ENCODE assay signal across 19 cellular contexts in the genomic region with DNA sequence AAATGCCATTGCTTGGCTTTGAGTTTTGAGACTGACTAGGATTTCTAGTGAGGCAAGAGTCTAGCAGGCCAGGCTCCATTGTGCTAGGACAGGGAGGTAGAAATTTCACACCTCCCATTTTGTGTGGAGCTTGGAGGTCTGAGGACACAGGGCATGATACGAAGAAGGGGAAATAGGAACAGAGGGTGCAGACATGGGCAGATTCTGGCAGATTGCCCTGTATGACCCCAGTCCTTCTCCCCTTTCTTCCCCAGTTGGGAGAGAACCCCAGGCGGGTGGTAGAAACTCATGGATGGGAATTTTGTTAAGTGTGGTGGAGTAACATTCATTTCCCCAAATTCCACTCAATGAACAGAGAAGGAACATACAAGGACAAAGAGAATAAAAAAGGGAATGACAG. TPM values are rescaled to one million over a fixed set of nuclear protein-coding genes. Genes with fewer than 3 reads are reported as not detected.
DNase-seq lines count a peak whose midpoint lies in the region; ATAC-seq, FAIRE-seq and TF ChIP-seq lines count a peak whose summit lies in the region.
"Had no signal": no experiment of that assay in that cellular context is flagged by ENCODE, and none has a peak within 500 bp of the region (broad histone marks: within the 10 kb centered on the region; RNA-seq: fewer than 3 reads in every experiment).

No MANE protein-coding gene starts in this region.

- H3K27ac Mint-ChIP-seq in mesothelial cell of epicardium: no peak overlapping the region
- H3K27ac Mint-ChIP-seq in CD8-positive, alpha-beta memory T cell: no peak overlapping the region
- H3K27ac Mint-ChIP-seq: CD14-positive monocyte; CD8-positive, alpha-beta T cell had no signal

- TF ChIP-seq POLR2A in heart left ventricle (IDR thresholded peaks at IDR 0.05) (no peak), GM12892 (IDR thresholded peaks at IDR 0.05; ENCODE audit: low read depth, low read length) (no peak), gastrocnemius medialis (IDR thresholded peaks at IDR 0.05) (no peak)

- H3K9me3 ChIP-seq in heart left ventricle (peaks cover 0 to 3% (median 0%) of the 10 kb centered on the region in 12 donors), gastrocnemius medialis (no peaks in the 10 kb centered on the region)
- no peaks in the 10 kb centered on the region for H3K9me3 ChIP-seq in CD8-positive, alpha-beta memory T cell (ENCODE audit: low read length)
- H3K9me3 ChIP-seq: Caco-2 had no signal

- in situ Hi-C loops in gastrocnemius medialis (cut with MboI; ENCODE audit: low sequenced_read_pairs in 4 of 4): no loop called here

- peaks cover 84% of the 10 kb centered on the region for H3K27me3 Mint-ChIP-seq in mesothelial cell of epicardium (ENCODE audit: low read depth)
- peaks cover 14 to 46% of the 10 kb centered on the region in 2 donors for H3K27me3 Mint-ChIP-seq in CD8-positive, alpha-beta memory T cell

- no peaks in the 10 kb centered on the region for H3K4me1 Mint-ChIP-seq in mesothelial cell of epicardium
- H3K4me1 Mint-ChIP-seq in CD8-positive, alpha-beta memory T cell: no peaks in the 10 kb centered on the region

- POLR2A ChIA-PET in CD8-positive, alpha-beta memory T cell (lab: Charles Lee): no interaction called here

- no peak for TF ChIP-seq CTCF in heart left ventricle (IDR thresholded peaks at IDR 0.05)
- TF ChIP-seq CTCF in gastrocnemius medialis (IDR thresholded peaks at IDR 0.05 in 4 of 5, conservative IDR thresholded peaks at IDR 0.05 in 1 of 5): no peak
- no peak for TF ChIP-seq CTCF in mesothelial cell of epicardium (IDR thresholded peaks at IDR 0.05; ENCODE audit: unreplicated experiment)

- H3K36me3 ChIP-seq in heart left ventricle (no peaks in the 10 kb centered on the region), gastrocnemius medialis (no peaks in the 10 kb centered on the region)
- H3K36me3 ChIP-seq in CD8-positive, alpha-beta memory T cell (ENCODE audit: insufficient read depth, low read length): no peaks in the 10 kb centered on the region

- intact Hi-C loops in heart left ventricle (cut with DNase I) (loop anchor here in 4 of 10 donors (1.0 to 5.0 kb wide), 5 partner anchors 27 to 55 kb away; a partner anchor contains a TSS), cardiac septum (cut with DNase I) (loop anchor here (1.0 kb wide), 1 partner anchor 52 kb away; no protein-coding TSS in a partner anchor), gastrocnemius medialis (cut with DNase I; ENCODE audit: low total_unique reads) (no loop called here)

- H3K36me3 Mint-ChIP-seq in mesothelial cell of epicardium: no peaks in the 10 kb centered on the region
- peaks cover 0 to 3% (median 0%) of the 10 kb centered on the region in 3 donors for H3K36me3 Mint-ChIP-seq in CD8-positive, alpha-beta memory T cell
- H3K36me3 Mint-ChIP-seq: CD14-positive monocyte; CD8-positive, alpha-beta T cell had no signal

- FAIRE-seq in GM12892 (lab: Jason Lieb, UNC): peak; percentile 56

- no peaks in the 10 kb centered on the region for H3K9me3 Mint-ChIP-seq in mesothelial cell of epicardium
- H3K9me3 Mint-ChIP-seq in CD8-positive, alpha-beta memory T cell: no peaks in the 10 kb centered on the region
- H3K9me3 Mint-ChIP-seq: CD8-positive, alpha-beta T cell had no signal

- ATAC-seq in heart left ventricle (no peak), left lobe of liver (no peak), gastrocnemius medialis (no peak), GM19023 (IDR thresholded peaks at IDR 0.05; ENCODE audit: unreplicated experiment) (no peak)
- ATAC-seq: CD8-positive, alpha-beta T cell; HCT116 had no signal

- H3K4me3 ChIP-seq in heart left ventricle: no peak overlapping the region
- H3K4me3 ChIP-seq in gastrocnemius medialis: no peak overlapping the region
- no peak overlapping the region for H3K4me3 ChIP-seq in CD8-positive, alpha-beta memory T cell (ENCODE audit: low read length)

- H3K27me3 ChIP-seq in heart left ventricle (peaks cover 0 to 27% (median 0%) of the 10 kb centered on the region in 9 donors), gastrocnemius medialis (no peaks in the 10 kb centered on the region)
- H3K27me3 ChIP-seq in CD8-positive, alpha-beta memory T cell (ENCODE audit: insufficient read depth, low read length, poor library complexity, severe bottlenecking): no peaks in the 10 kb centered on the region

- no peak overlapping the region for H3K4me3 Mint-ChIP-seq in mesothelial cell of epicardium
- H3K4me3 Mint-ChIP-seq in CD8-positive, alpha-beta memory T cell: no peak overlapping the region
- H3K4me3 Mint-ChIP-seq: CD14-positive monocyte; CD8-positive, alpha-beta T cell had no signal

- CTCF ChIA-PET in CD8-positive, alpha-beta memory T cell (lab: Charles Lee): no interaction called here

- DNase-seq in heart left ventricle: no peak
- DNase-seq in cardiac septum (ENCODE audit: low spot score): no peak
- DNase-seq in GM12892 (ENCODE audit: insufficient read length): no peak
- peak; percentile 29 for DNase-seq in left lobe of liver (ENCODE audit: low spot score)
- DNase-seq in gastrocnemius medialis: no peak
- no peak for DNase-seq in mesothelial cell of epicardium (ENCODE audit: low spot score in 2 of 2, unreplicated experiment in 2 of 2)
- no peak for DNase-seq in CD8-positive, alpha-beta memory T cell
- DNase-seq: Caco-2; CD8-positive, alpha-beta T cell; DND-41; GDM1 had no signal

- 84 to 97% (median 94%) methylated on average over 2 of the region's 2 CpGs for WGBS in heart left ventricle, 4 donors

- H3K27ac ChIP-seq in heart left ventricle (peak overlapping the region in 10 of 12 donors; percentile 55 to 84 (median 68)), gastrocnemius medialis (peak overlapping the region in 3 of 4 donors; percentile 7 to 54 (median 25))
- no peak overlapping the region for H3K27ac ChIP-seq in CD8-positive, alpha-beta memory T cell (ENCODE audit: low read depth, low read length)
- H3K27ac ChIP-seq: 22Rv1, HL-60 had no signal

- H3K4me1 ChIP-seq in heart left ventricle (peaks cover 0 to 30% (median 12%) of the 10 kb centered on the region in 12 donors), gastrocnemius medialis (no peaks in the 10 kb centered on the region)
- H3K4me1 ChIP-seq in CD8-positive, alpha-beta memory T cell (ENCODE audit: insufficient read depth, low read length): no peaks in the 10 kb centered on the region
- H3K4me1 ChIP-seq: Caco-2 had no signal

RNA-seq across cellular contexts. Expression of a gene that starts 54.4 kb away (rescaled TPM):
- 100 to 1,000 TPM in 1 of 9 donors, 10 to 100 TPM in 8; 19.2 to 107 (median 38.8) TPM for total RNA-seq in heart left ventricle
- 10 to 100 TPM; 43.2 to 47.5 TPM for polyA plus RNA-seq in heart left ventricle
- 52.5 TPM for total RNA-seq in cardiac septum
- 0.78 TPM for polyA plus RNA-seq in GM12892 (2012; ENCODE audit: missing spikeins)
- total RNA-seq in left lobe of liver: 5.8 TPM
- 10 to 100 TPM in 3 of 4 donors, 1 to 10 TPM in 1; 9.6 to 39.3 (median 33.2) TPM for total RNA-seq in gastrocnemius medialis
- total RNA-seq in mesothelial cell of epicardium: not detected in 3 replicates
- not detected for total RNA-seq in CD8-positive, alpha-beta memory T cell
- not detected for polyA plus RNA-seq in CD8-positive, alpha-beta memory T cell
- total RNA-seq: A673; Caco-2; CD8-positive, alpha-beta T cell; H4 had no signal
- polyA plus RNA-seq: BJ, CD14-positive monocyte had no signal
